8 cellular contexts compared by ENCODE assay signal in genomic region chr17:47649153-47649971, GRCh38. TPM values are rescaled to one million over a fixed set of nuclear protein-coding genes. Genes with fewer than 3 reads are reported as not detected.
DNase-seq lines count a peak whose midpoint lies in the region; ATAC-seq, FAIRE-seq and TF ChIP-seq lines count a peak whose summit lies in the region.

Gene KPNB1, plus strand, starts transcription at chr17:47649919. Its CDS starts 326 bp downstream, at chr17:47650245.

- peak; percentile 99 for FAIRE-seq in endometrium (lab: Jason Lieb, UNC)

- H3K27me3 ChIP-seq in OCI-LY3 (ENCODE audit: low read depth, low read length), result no peaks in the 10 kb centered on the region

- H3K9ac ChIP-seq in OCI-LY3 (ENCODE audit: low read length), result peak within 1 kb of the TSS; percentile 97

- H3K36me3 Mint-ChIP-seq in Calu3 (ENCODE audit: insufficient read depth, unreplicated experiment) (peaks cover 60% of the 10 kb centered on the region), mesothelial cell of epicardium (peaks cover 13% of the 10 kb centered on the region)

- peaks cover 51% of the 10 kb centered on the region for H3K79me2 ChIP-seq in OCI-LY3 (ENCODE audit: low read length)

- H3K27ac ChIP-seq in OCI-LY3 (ENCODE audit: low read length), result peak within 1 kb of the TSS; percentile 87

- H3K27ac Mint-ChIP-seq in Calu3 (ENCODE audit: unreplicated experiment) (peak within 1 kb of the TSS; percentile 95), mesothelial cell of epicardium (peak within 1 kb of the TSS; percentile 94)

- H3K4me2 ChIP-seq in OCI-LY3 (ENCODE audit: low read length), result peak within 1 kb of the TSS; percentile 89

- peaks cover 30% of the 10 kb centered on the region for H3K36me3 ChIP-seq in OCI-LY3 (replicated peaks; ENCODE audit: low read depth, low read length)

- H3K9me3 Mint-ChIP-seq in Calu3 (ENCODE audit: low read depth, unreplicated experiment), result no peaks in the 10 kb centered on the region
- H3K9me3 Mint-ChIP-seq in mesothelial cell of epicardium, result no peaks in the 10 kb centered on the region

- TF ChIP-seq CTCF in Calu3 (IDR thresholded peaks at IDR 0.05; ENCODE audit: unreplicated experiment) (no peak), OCI-LY3 (IDR thresholded peaks at IDR 0.05; ENCODE audit: low read depth, low read length) (no peak), mesothelial cell of epicardium (IDR thresholded peaks at IDR 0.05; ENCODE audit: unreplicated experiment) (no peak)

- peak; percentile 79 for ATAC-seq in GM21515 (IDR thresholded peaks at IDR 0.05; ENCODE audit: unreplicated experiment)

- H3K4me1 Mint-ChIP-seq in Calu3 (ENCODE audit: low read depth, unreplicated experiment) (peaks cover 37% of the 10 kb centered on the region), mesothelial cell of epicardium (peaks cover 33% of the 10 kb centered on the region)

- intact Hi-C loops in Calu3 (cut with micrococcal nuclease; ENCODE audit: unreplicated experiment), result loop anchor here (2.0 kb wide), 1 partner anchor 29 kb away; no protein-coding TSS in a partner anchor

- H3K27me3 Mint-ChIP-seq in Calu3 (ENCODE audit: unreplicated experiment), result no peaks in the 10 kb centered on the region
- no peaks in the 10 kb centered on the region for H3K27me3 Mint-ChIP-seq in mesothelial cell of epicardium (ENCODE audit: low read depth)

- peak within 1 kb of the TSS; percentile 93 for H3K4me3 ChIP-seq in OCI-LY3 (ENCODE audit: low read length)

- H3K4me1 ChIP-seq in OCI-LY3 (ENCODE audit: low read length), result peaks cover 36% of the 10 kb centered on the region

- H3K4me3 Mint-ChIP-seq in Calu3 (ENCODE audit: low read depth, unreplicated experiment) (peak within 1 kb of the TSS; percentile 91), mesothelial cell of epicardium (peak within 1 kb of the TSS; percentile 88)

- H3K9me3 ChIP-seq in OCI-LY3 (ENCODE audit: insufficient read depth, low read length), result no peaks in the 10 kb centered on the region

- DNase-seq in Calu3, result peak; percentile 100
- DNase-seq in HuH-7 (ENCODE audit: low spot score), result peak; percentile 95
- peak; percentile 98 for DNase-seq in activated CD8-positive, alpha-beta memory T cell treated with anti-CD3 and anti-CD28 coated beads, Interleukin-2, amount 50 U/mL, for 48 hours
- peak; percentile 97 to 98 for DNase-seq in mesothelial cell of epicardium (ENCODE audit: low spot score in 2 of 2, unreplicated experiment in 2 of 2)
- peak; percentile 97 to 98 for DNase-seq in stimulated activated CD8-positive, alpha-beta memory T cell treated with anti-CD3 and anti-CD28 coated beads, Interleukin-15, amount 100 ng/mL, for 48 hours (ENCODE audit: low read depth in 2 of 2)

- no peaks in the 10 kb centered on the region; the same call in 1 of the 2 replicates for H4K20me1 ChIP-seq in OCI-LY3 (ENCODE audit: insufficient read depth, low read length)

- no TSS peak for BruUV-seq in Calu3 (replicated peaks; lab: Mats Ljungman, UMichigan)

- H2AFZ ChIP-seq in OCI-LY3 (ENCODE audit: low read depth, low read length), result peak within 1 kb of the TSS; percentile 29; the same call in 1 of the 2 replicates

- CTCF ChIA-PET in Calu3 (lab: Charles Lee), result interaction anchor here (0.5 to 1.4 kb wide), 18 partner anchors 9 to 779 kb away, joined by 3 to 18 read pairs (median 4); partner anchors contain the start of genes CDC27 and EFCAB13

RNA-seq across cellular contexts. Expression of gene KPNB1, which starts in this region (rescaled TPM):
- 511 and 538 TPM in 2 replicates for total RNA-seq in Calu3 (2022)
- 284 to 314 TPM (median 302 TPM) in 3 replicates for total RNA-seq in mesothelial cell of epicardium

Comparison
In these comparisons a context has a peak if more than half of its experiments do, and no peak if none do; other contexts are left out.
1. Peak in every context shown above with its lines: DNase-seq, ATAC-seq, H3K4me3 ChIP-seq and H3K27ac ChIP-seq.